In genomic region chr16:89344314-89344828, GRCh38 we compare ENCODE assay signal across 1 cellular context.
TF ChIP-seq lines count a peak whose summit lies in the region.

No MANE protein-coding gene starts in this region.

TF ChIP-seq in HCT116, 20 proteins besides CTCF, POLR2A, EP300 and RAD21 (continued from another document):
- TF ChIP-seq ZNF274 (IDR thresholded peaks at IDR 0.05; ENCODE audit: low read depth, low read length) = no peak
